In the genomic region with DNA sequence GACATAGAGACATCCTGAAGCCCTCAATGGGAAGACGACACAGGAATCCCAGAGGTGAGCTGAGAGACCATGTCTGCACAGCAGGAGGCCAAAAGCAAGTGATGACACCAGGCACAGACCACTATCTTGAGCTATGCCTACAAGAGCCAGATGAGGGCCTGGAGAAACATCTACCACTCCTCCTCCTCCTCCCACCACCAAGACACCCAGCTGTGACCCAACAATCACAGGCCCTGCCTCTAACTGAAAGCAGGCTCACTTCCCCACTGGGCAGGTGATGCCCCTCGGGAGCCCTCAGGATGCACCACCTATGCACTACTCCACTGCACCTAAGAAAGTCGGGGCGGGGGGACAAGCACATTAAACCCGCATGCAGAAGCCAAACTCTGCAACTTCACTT, we compare ENCODE assay signal across 1 cellular context.
TF ChIP-seq lines count a peak whose summit lies in the region.

No MANE protein-coding gene starts in this region.

TF ChIP-seq in HepG2, 621 proteins besides CTCF, POLR2A, EP300 and RAD21:
- TF ChIP-seq KDM2A (CRISPR knock-in tag; IDR thresholded peaks at IDR 0.05; ENCODE audit: borderline replicate concordance, low read depth) (no peak), RARG (CRISPR knock-in tag; IDR thresholded peaks at IDR 0.05; ENCODE audit: low read depth) (no peak), TAF15 (IDR thresholded peaks at IDR 0.05; ENCODE audit: low read depth, low read length, poor library complexity, severe bottlenecking) (no peak), ADNP (CRISPR knock-in tag; IDR thresholded peaks at IDR 0.05) (no peak), CEBPB (IDR thresholded peaks at IDR 0.05; ENCODE audit: borderline replicate concordance, low read depth, low read length) (no peak), KLF6 (CRISPR knock-in tag; IDR thresholded peaks at IDR 0.05) (no peak), ZNF660 (CRISPR knock-in tag; IDR thresholded peaks at IDR 0.05; ENCODE audit: borderline replicate concordance, low read depth) (no peak), ZFP90 (CRISPR knock-in tag; IDR thresholded peaks at IDR 0.05; ENCODE audit: borderline replicate concordance) (no peak), RFXANK (CRISPR knock-in tag; IDR thresholded peaks at IDR 0.05) (no peak), POLR2AphosphoS5 (IDR thresholded peaks at IDR 0.05; ENCODE audit: low read depth, low read length) (no peak), ISX (CRISPR knock-in tag; conservative IDR thresholded peaks at IDR 0.05) (no peak), SMAD9 (CRISPR knock-in tag; IDR thresholded peaks at IDR 0.05) (no peak), HNF4G (IDR thresholded peaks at IDR 0.05; ENCODE audit: borderline replicate concordance, low read depth, low read length) (no peak), HNF4G (CRISPR knock-in tag; IDR thresholded peaks at IDR 0.05; ENCODE audit: borderline replicate concordance, low read depth) (no peak), PITX1 (CRISPR knock-in tag; IDR thresholded peaks at IDR 0.05) (no peak), LBX2 (CRISPR knock-in tag; IDR thresholded peaks at IDR 0.05; ENCODE audit: borderline replicate concordance) (no peak), NR2F1 (CRISPR knock-in tag; IDR thresholded peaks at IDR 0.05) (no peak), NPAS2 (CRISPR knock-in tag; IDR thresholded peaks at IDR 0.05; ENCODE audit: borderline replicate concordance) (no peak), NBN (conservative IDR thresholded peaks at IDR 0.05) (no peak), PCBP2 (optimal IDR thresholded peaks at IDR 0.05; ENCODE audit: low read depth, low read length, poor library complexity, severe bottlenecking) (no peak), ZNF773 (CRISPR knock-in tag; IDR thresholded peaks at IDR 0.05; ENCODE audit: borderline replicate concordance) (no peak)
